8 cellular contexts compared by ENCODE assay signal in genomic region chr3:129226374-129226773, GRCh38. TPM values are rescaled to one million over a fixed set of nuclear protein-coding genes. Genes with fewer than 3 reads are reported as not detected.
DNase-seq lines count a peak whose midpoint lies in the region; ATAC-seq, FAIRE-seq and TF ChIP-seq lines count a peak whose summit lies in the region.

No MANE protein-coding gene starts in this region.

- H3K27me3 Mint-ChIP-seq in effector memory CD8-positive, alpha-beta T cell, result no peaks in the 10 kb centered on the region

- H3K9me3 Mint-ChIP-seq in effector memory CD8-positive, alpha-beta T cell, result no peaks in the 10 kb centered on the region

- no peaks in the 10 kb centered on the region for H3K36me3 Mint-ChIP-seq in effector memory CD8-positive, alpha-beta T cell (ENCODE audit: insufficient read depth)

- peaks cover 4% of the 10 kb centered on the region in 2 donors for H3K4me1 Mint-ChIP-seq in effector memory CD8-positive, alpha-beta T cell (ENCODE audit: low read depth in 2 of 2)

- DNase-seq in HCEC 1CT (peak; percentile 91), SW480 (ENCODE audit: low spot score) (peak; percentile 38), Right ventricle myocardium inferior (ENCODE audit: missing footprints) (peak; percentile 91), smooth muscle cell of the brain vasculature (ENCODE audit: low read depth, low spot score) (peak; percentile 88), NOMO-1 treated with dmso at 0.1 percent for 144 hours (lab: John Stamatoyannopoulos, UW; ENCODE audit: unreplicated experiment) (no peak), GM12891 (ENCODE audit: insufficient read length, low spot score) (no peak)
- DNase-seq in effector memory CD8-positive, alpha-beta T cell, result no peak

- no peak for FAIRE-seq in GM12891 (lab: Jason Lieb, UNC)

- H3K4me3 Mint-ChIP-seq in effector memory CD8-positive, alpha-beta T cell, result no peak overlapping the region

- no peak for TF ChIP-seq POLR2A in GM12891 (IDR thresholded peaks at IDR 0.05; ENCODE audit: low read depth, low read length)

- H3K27ac Mint-ChIP-seq in effector memory CD8-positive, alpha-beta T cell, result no peak overlapping the region

- intact Hi-C loops in Right ventricle myocardium inferior (cut with DNase I), result loop anchor here (2.0 kb wide), 1 partner anchor 44 kb away; the partner anchor contains the start of gene CNBP

- ATAC-seq in Right ventricle myocardium inferior, result peak; percentile 73
- ATAC-seq in GM18909 (IDR thresholded peaks at IDR 0.05; ENCODE audit: poor library complexity, unreplicated experiment), result no peak
- no peak for ATAC-seq in effector memory CD8-positive, alpha-beta T cell (replicated peaks)

TF ChIP-seq in GM12891, 5 proteins besides CTCF, POLR2A, EP300 and RAD21:
- TF ChIP-seq POU2F2 (IDR thresholded peaks at IDR 0.05; ENCODE audit: low read depth, low read length) (no peak), TAF1 (IDR thresholded peaks at IDR 0.05; ENCODE audit: low read depth, low read length) (no peak), SPI1 (IDR thresholded peaks at IDR 0.05; ENCODE audit: low read depth, low read length) (no peak), PAX5 (IDR thresholded peaks at IDR 0.05; ENCODE audit: insufficient read depth, low read length, severe bottlenecking) (no peak), POLR2AphosphoS5 (IDR thresholded peaks at IDR 0.05; ENCODE audit: low read depth, low read length) (no peak)

RNA-seq across cellular contexts. Expression of gene COPG1, which starts 23.0 kb away (rescaled TPM):
- 83.9 TPM for total RNA-seq in Right ventricle myocardium inferior
- 104 TPM for polyA plus RNA-seq in GM12891 (2012; ENCODE audit: low read depth, missing spikeins)

RNA-seq across cellular contexts. Expression of gene CNBP, which starts 42.7 kb away (rescaled TPM):
- total RNA-seq in Right ventricle myocardium inferior, result 458 TPM
- 268 TPM for polyA plus RNA-seq in GM12891 (2012; ENCODE audit: low read depth, missing spikeins)

RNA-seq across cellular contexts. Expression of gene HMCES, which starts 52.3 kb away (rescaled TPM):
- total RNA-seq in Right ventricle myocardium inferior, result 42.3 TPM
- 42.1 TPM for polyA plus RNA-seq in GM12891 (2012; ENCODE audit: low read depth, missing spikeins)

Comparison
In these comparisons a context has a peak if more than half of its experiments do, and no peak if none do; other contexts are left out.
1. DNase-seq: peak in HCEC 1CT (single experiment), SW480 (single experiment), Right ventricle myocardium inferior (single experiment) and smooth muscle cell of the brain vasculature (single experiment); none in NOMO-1 treated with dmso at 0.1 percent for 144 hours (single experiment), effector memory CD8-positive, alpha-beta T cell (0 of 3) and GM12891 (single experiment).